28 cellular contexts compared by ENCODE assay signal in the genomic region with DNA sequence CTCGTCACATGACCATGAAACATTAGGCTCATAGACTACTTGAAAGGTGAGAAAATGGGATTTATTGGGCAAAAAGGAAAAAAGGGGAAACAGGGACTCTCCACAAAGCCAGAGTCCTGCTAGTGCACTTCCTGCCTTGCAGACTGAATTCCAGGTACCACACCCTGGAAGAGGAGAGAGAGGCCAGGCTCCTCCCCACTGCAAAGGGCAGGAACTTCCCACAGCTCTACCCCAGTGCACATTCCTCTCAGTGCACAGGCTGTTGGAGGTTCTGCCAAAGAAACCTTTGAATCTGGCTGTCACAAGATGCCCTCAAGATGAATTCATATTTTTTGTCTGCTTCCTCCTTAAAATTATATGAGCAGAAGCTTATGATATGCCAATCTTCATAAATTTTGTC.
DNase-seq lines count a peak whose midpoint lies in the region; ATAC-seq, FAIRE-seq and TF ChIP-seq lines count a peak whose summit lies in the region.
"Had no signal": no experiment of that assay in that cellular context is flagged by ENCODE, and none has a peak within 500 bp of the region (broad histone marks: within the 10 kb centered on the region; RNA-seq: fewer than 3 reads in every experiment).

No MANE protein-coding gene starts in this region.

- no peaks in the 10 kb centered on the region for H3K79me1 ChIP-seq in H1 (ENCODE audit: low read depth, low read length)

- no peak overlapping the region for H4K91ac ChIP-seq in H1 (replicated peaks; ENCODE audit: insufficient read length, low read length)

- no peak overlapping the region for H4K5ac ChIP-seq in H1 (ENCODE audit: insufficient read length, low read depth, low read length)

- no peak overlapping the region for H3K4ac ChIP-seq in H1 (replicated peaks; ENCODE audit: insufficient read length, low read depth, low read length)

- H3K27me3 ChIP-seq in MG63 (no peaks in the 10 kb centered on the region), H1 (replicated peaks in 1 of 4; ENCODE audit: control insufficient read depth in 3 of 4, extremely low read depth in 1 of 4, insufficient read depth in 3 of 4, low read length in 3 of 4) (no peaks in the 10 kb centered on the region)
- H3K27me3 ChIP-seq: esophagus muscularis mucosa, gastrocnemius medialis, SJSA1, tibial artery had no signal

- no peak overlapping the region for H2AK5ac ChIP-seq in H1 (ENCODE audit: low read depth, low read length)

- ATAC-seq in GM21367 (IDR thresholded peaks at IDR 0.05; ENCODE audit: unreplicated experiment) = no peak
- ATAC-seq: gastrocnemius medialis, Panc1 had no signal

- H3K4me1 Mint-ChIP-seq in nephron progenitor cell = no peaks in the 10 kb centered on the region
- H3K4me1 Mint-ChIP-seq: activated naive CD8-positive, alpha-beta T cell treated with anti-CD3 and anti-CD28 coated beads for 36 hours had no signal

- no peak overlapping the region for H3K9ac ChIP-seq in H1 (replicated peaks in 1 of 4; ENCODE audit: extremely low read depth in 1 of 4, low read depth in 3 of 4, low read length in 3 of 4)
- H3K9ac ChIP-seq: GM23248 had no signal

- no peak overlapping the region for H3K14ac ChIP-seq in H1 (ENCODE audit: insufficient read length)

- no peak for TF ChIP-seq EP300 in H1 (IDR thresholded peaks at IDR 0.05; ENCODE audit: borderline replicate concordance in 1 of 2, low read depth in 2 of 2, low read length in 2 of 2)

- 0 out of 2 replicates have a peak overlapping the region, but pooled peaks have one; percentile 44 for H2AFZ ChIP-seq in H1 (ENCODE audit: low read length)
- H2AFZ ChIP-seq: GM23248 had no signal

- H3K36me3 Mint-ChIP-seq in nephron progenitor cell (ENCODE audit: low read depth) = no peaks in the 10 kb centered on the region
- H3K36me3 Mint-ChIP-seq: activated naive CD8-positive, alpha-beta T cell treated with anti-CD3 and anti-CD28 coated beads for 36 hours had no signal

- TF ChIP-seq RAD21 in H1 (IDR thresholded peaks at IDR 0.05 in 1 of 2, conservative IDR thresholded peaks at IDR 0.05 in 1 of 2; ENCODE audit: low read depth in 2 of 2, low read length in 2 of 2) = no peak

- no peak overlapping the region for H2BK12ac ChIP-seq in H1 (ENCODE audit: low read depth, low read length)

- POLR2A ChIA-PET in H1 (lab: Charles Lee; ENCODE audit: partially characterized antibody) = no interaction called here

- CTCF ChIA-PET in H1 (lab: Charles Lee; ENCODE audit: partially characterized antibody) = interaction anchor here (0.7 kb wide), 1 partner anchor 11 kb away, joined by 3 read pairs; no protein-coding TSS in a partner anchor

- H2BK120ac ChIP-seq in H1 (replicated peaks; ENCODE audit: low read depth, low read length) = no peak overlapping the region

- no peak overlapping the region for H3K56ac ChIP-seq in H1 (replicated peaks; ENCODE audit: insufficient read length, low read depth, low read length)

- FAIRE-seq in H1 (lab: Jason Lieb, UNC) = no peak
- FAIRE-seq: islet of Langerhans had no signal

- H3K4me2 ChIP-seq in H1 (ENCODE audit: insufficient read depth in 1 of 2, low read depth in 2 of 2, low read length in 2 of 2) = no peak overlapping the region

- no peak for TF ChIP-seq POLR2A in H1 (IDR thresholded peaks at IDR 0.05; ENCODE audit: control extremely low read depth in 1 of 2, low read depth in 2 of 2, low read length in 2 of 2)

- H3K9me3 ChIP-seq in MG63 = no peaks in the 10 kb centered on the region
- H3K9me3 ChIP-seq in H1 (ENCODE audit: insufficient read depth in 2 of 2, low read depth in 1 of 2, low read length in 1 of 2) = peaks cover 0 to 2% of the 10 kb centered on the region in 2 experiments; a peak in 1 of 4 replicates
- H3K9me3 ChIP-seq: gastrocnemius medialis, SJSA1, tibial artery had no signal

- no peak overlapping the region; the same call in 1 of the 2 replicates for H2BK20ac ChIP-seq in H1 (ENCODE audit: low read length)

- no peak overlapping the region for H3K4me3 ChIP-seq in MG63
- H3K4me3 ChIP-seq in H1 (ENCODE audit: extremely low read depth in 1 of 4, insufficient read depth in 2 of 4, low read depth in 3 of 4, low read length in 4 of 4) = no peak overlapping the region
- H3K4me3 ChIP-seq: esophagus muscularis mucosa, gastrocnemius medialis, GM23248, lung, SJSA1, tibial artery had no signal

- TF ChIP-seq CTCF in H1 (IDR thresholded peaks at IDR 0.05; ENCODE audit: control extremely low read depth in 1 of 3, insufficient read depth in 1 of 3, low read depth in 1 of 3, low read length in 3 of 3) (no peak), nephron progenitor cell (IDR thresholded peaks at IDR 0.05) (no peak)

- H3K4me1 ChIP-seq in H1 (replicated peaks in 1 of 4; ENCODE audit: control insufficient read depth in 3 of 4, insufficient read depth in 4 of 4, low read length in 3 of 4) = no peaks in the 10 kb centered on the region
- H3K4me1 ChIP-seq: esophagus muscularis mucosa, gastrocnemius medialis, SJSA1, tibial artery had no signal

- no peak overlapping the region for H2BK5ac ChIP-seq in H1 (ENCODE audit: low read depth, low read length)

- DNase-seq in ELF-1 (ENCODE audit: low read depth, low spot score) = peak; percentile 8
- peak; percentile 3 for DNase-seq in MG63
- no peak for DNase-seq in H1 (ENCODE audit: low read depth in 1 of 2, low spot score in 2 of 2)
- peak; percentile 3 for DNase-seq in nephron progenitor cell
- no peak for DNase-seq in T-helper 1 cell
- DNase-seq in Ammon's horn (ENCODE audit: low spot score) = no peak
- DNase-seq in NCI-H1105 (lab: John Stamatoyannopoulos, UW) = no peak
- DNase-seq: activated CD4-positive, alpha-beta T cell treated with anti-CD3 and anti-CD28 coated beads, Interleukin-2, amount 50 U/mL, for 4 hours; activated CD8-positive, alpha-beta memory T cell treated with anti-CD3 and anti-CD28 coated beads, Interleukin-2, amount 50 U/mL, for 48 hours; activated naive CD8-positive, alpha-beta T cell treated with anti-CD3 and anti-CD28 coated beads for 36 hours; CD4-positive, alpha-beta T cell; DMS79; gastrocnemius medialis; GM23248; hypothalamus; NCI-H1694 treated with DMSO at 0.1 percent for 48 hours; NCI-H446 treated with DMSO at 0.1 percent for 48 hours; stimulated activated CD4-positive, alpha-beta T cell treated with anti-CD3 and anti-CD28 coated beads, Interleukin-12 subunit alpha, Interleukin-12 subunit beta, amount 100 ng/mL, for 4 hours; tibial artery had no signal

- H2BK15ac ChIP-seq in H1 (ENCODE audit: low read length) = no peak overlapping the region

- no peak overlapping the region for H4K8ac ChIP-seq in H1 (ENCODE audit: extremely low read depth, insufficient read depth, low read length)

- H3K36me3 ChIP-seq in MG63 (no peaks in the 10 kb centered on the region), H1 (ENCODE audit: control insufficient read depth in 2 of 4, insufficient read depth in 4 of 4, low read length in 3 of 4) (no peaks in the 10 kb centered on the region)
- H3K36me3 ChIP-seq: esophagus muscularis mucosa, gastrocnemius medialis, SJSA1, tibial artery had no signal

- WGBS in H1 (ENCODE audit: extremely low coverage in 1 of 2, insufficient coverage in 1 of 2, insufficient read length in 1 of 2, insufficient replicate concordance in 2 of 2, low coverage in 1 of 2, low lambda C conversion rate in 2 of 2, missing lambda C conversion rate in 1 of 2), 2 experiments = 50% methylated on average over 1 of the region's 1 CpG; no CpG with 5 or more reads in 1 of the 2 experiments

- no peak overlapping the region for H3K18ac ChIP-seq in H1 (ENCODE audit: extremely low read depth, low read length)

- H3K79me2 ChIP-seq in H1 (ENCODE audit: control insufficient read depth in 1 of 2, insufficient read depth in 2 of 2, low read length in 2 of 2) = no peaks in the 10 kb centered on the region

- H3K27ac Mint-ChIP-seq in nephron progenitor cell = no peak overlapping the region
- H3K27ac Mint-ChIP-seq: activated naive CD8-positive, alpha-beta T cell treated with anti-CD3 and anti-CD28 coated beads for 36 hours; activated T-helper 2 cell treated with anti-CD3 and anti-CD28 coated beads, Interferon-gamma antibody, Interleukin-2, Interleukin-4, amounts not matched to agents 10 μg/mL and 5 μg/mL and 100 μg/mL, durations not matched to agents 14 hours and 24 hours and 36 hours; CD4-positive, alpha-beta T cell; stimulated activated naive CD8-positive, alpha-beta T cell treated with anti-CD3 and anti-CD28 coated beads, Interleukin-15, Interleukin-2, amounts not matched to agents 100 ng/mL and 50 ng/mL, for 24 hours had no signal

- no peak overlapping the region for H3K23ac ChIP-seq in H1 (ENCODE audit: insufficient read length)

- no peak overlapping the region for H3K4me3 Mint-ChIP-seq in nephron progenitor cell
- H3K4me3 Mint-ChIP-seq: activated naive CD8-positive, alpha-beta T cell treated with anti-CD3 and anti-CD28 coated beads for 36 hours; CD4-positive, alpha-beta T cell; stimulated activated naive CD8-positive, alpha-beta T cell treated with anti-CD3 and anti-CD28 coated beads, Interleukin-15, Interleukin-2, amounts not matched to agents 100 ng/mL and 50 ng/mL, for 24 hours had no signal

- no peak overlapping the region for H3K27ac ChIP-seq in H1 (ENCODE audit: low read depth, low read length)
- H3K27ac ChIP-seq: esophagus muscularis mucosa, gastrocnemius medialis, GM23248, HL-60, SJSA1, tibial artery had no signal

- peaks cover 3% of the 10 kb centered on the region for H3K27me3 Mint-ChIP-seq in nephron progenitor cell (ENCODE audit: low read depth, poor library complexity)
- H3K27me3 Mint-ChIP-seq: activated naive CD8-positive, alpha-beta T cell treated with anti-CD3 and anti-CD28 coated beads for 36 hours; stimulated activated naive CD8-positive, alpha-beta T cell treated with anti-CD3 and anti-CD28 coated beads, Interleukin-15, Interleukin-2, amounts not matched to agents 100 ng/mL and 50 ng/mL, for 24 hours had no signal

- H3K9me3 Mint-ChIP-seq in nephron progenitor cell = peaks cover 4% of the 10 kb centered on the region
- H3K9me3 Mint-ChIP-seq: activated T-helper 2 cell treated with anti-CD3 and anti-CD28 coated beads, Interferon-gamma antibody, Interleukin-2, Interleukin-4, amounts not matched to agents 10 μg/mL and 5 μg/mL and 100 μg/mL, durations not matched to agents 14 hours and 24 hours and 36 hours; stimulated activated naive CD8-positive, alpha-beta T cell treated with anti-CD3 and anti-CD28 coated beads, Interleukin-15, Interleukin-2, amounts not matched to agents 100 ng/mL and 50 ng/mL, for 24 hours had no signal

- no peaks in the 10 kb centered on the region for H4K20me1 ChIP-seq in H1 (replicated peaks in 1 of 2; ENCODE audit: control insufficient read depth in 1 of 2, insufficient read depth in 2 of 2, low read length in 2 of 2)

- H3K23me2 ChIP-seq in H1 (ENCODE audit: low read depth, low read length) = no peaks in the 10 kb centered on the region

TF ChIP-seq in H1, 55 proteins besides CTCF, POLR2A, EP300 and RAD21 (continues in another document):
- TF ChIP-seq NRF1 (IDR thresholded peaks at IDR 0.05; ENCODE audit: low read depth, low read length) = no peak
- TF ChIP-seq, protein P1, sequence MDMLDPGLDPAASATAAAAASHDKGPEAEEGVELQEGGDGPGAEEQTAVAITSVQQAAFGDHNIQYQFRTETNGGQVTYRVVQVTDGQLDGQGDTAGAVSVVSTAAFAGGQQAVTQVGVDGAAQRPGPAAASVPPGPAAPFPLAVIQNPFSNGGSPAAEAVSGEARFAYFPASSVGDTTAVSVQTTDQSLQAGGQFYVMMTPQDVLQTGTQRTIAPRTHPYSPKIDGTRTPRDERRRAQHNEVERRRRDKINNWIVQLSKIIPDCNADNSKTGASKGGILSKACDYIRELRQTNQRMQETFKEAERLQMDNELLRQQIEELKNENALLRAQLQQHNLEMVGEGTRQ (IDR thresholded peaks at IDR 0.05; ENCODE audit: low read length) = no peak

Comparison
In these comparisons a context has a peak if more than half of its experiments do, and no peak if none do; other contexts are left out.
1. DNase-seq: peak in ELF-1 (single experiment), MG63 (single experiment) and nephron progenitor cell (single experiment); none in H1 (0 of 2), T-helper 1 cell (0 of 5), Ammon's horn (single experiment) and NCI-H1105 (single experiment).